ENCODE assay signal across 1 cellular context in the genomic region with DNA sequence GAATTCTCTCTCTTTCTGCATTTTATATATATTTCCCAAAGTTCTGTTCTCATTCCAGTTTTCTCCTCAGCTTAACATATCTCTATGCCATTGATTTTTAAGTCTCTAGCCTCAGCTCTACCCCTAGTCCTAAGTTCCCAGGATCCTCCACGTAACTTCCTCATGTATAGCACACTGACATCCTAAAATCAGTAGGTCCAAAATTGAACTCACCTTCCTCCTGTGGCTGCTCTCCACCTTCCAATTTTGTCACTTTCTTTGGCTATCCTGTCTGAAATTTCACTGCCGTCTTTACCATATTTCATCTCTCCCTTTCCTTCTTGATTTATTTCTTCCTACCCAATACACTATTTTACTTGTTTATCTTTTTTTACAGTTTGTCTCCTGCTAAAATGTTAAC.
A peak's percentile ranks its signal among the peaks of the same experiment; 100 is the strongest.
TF ChIP-seq lines count a peak whose summit lies in the region.

No MANE protein-coding gene starts in this region.

TF ChIP-seq in K562, 482 proteins besides CTCF, POLR2A, EP300 and RAD21:
- TF ChIP-seq ZNF316 (IDR thresholded peaks at IDR 0.05) (peak; percentile 58; the same call in 1 of the 2 replicates), RBFOX2 (IDR thresholded peaks at IDR 0.05; ENCODE audit: low read depth, low read length) (no peak)
